Comparison of ENCODE assay signal across 8 cellular contexts in the genomic region with DNA sequence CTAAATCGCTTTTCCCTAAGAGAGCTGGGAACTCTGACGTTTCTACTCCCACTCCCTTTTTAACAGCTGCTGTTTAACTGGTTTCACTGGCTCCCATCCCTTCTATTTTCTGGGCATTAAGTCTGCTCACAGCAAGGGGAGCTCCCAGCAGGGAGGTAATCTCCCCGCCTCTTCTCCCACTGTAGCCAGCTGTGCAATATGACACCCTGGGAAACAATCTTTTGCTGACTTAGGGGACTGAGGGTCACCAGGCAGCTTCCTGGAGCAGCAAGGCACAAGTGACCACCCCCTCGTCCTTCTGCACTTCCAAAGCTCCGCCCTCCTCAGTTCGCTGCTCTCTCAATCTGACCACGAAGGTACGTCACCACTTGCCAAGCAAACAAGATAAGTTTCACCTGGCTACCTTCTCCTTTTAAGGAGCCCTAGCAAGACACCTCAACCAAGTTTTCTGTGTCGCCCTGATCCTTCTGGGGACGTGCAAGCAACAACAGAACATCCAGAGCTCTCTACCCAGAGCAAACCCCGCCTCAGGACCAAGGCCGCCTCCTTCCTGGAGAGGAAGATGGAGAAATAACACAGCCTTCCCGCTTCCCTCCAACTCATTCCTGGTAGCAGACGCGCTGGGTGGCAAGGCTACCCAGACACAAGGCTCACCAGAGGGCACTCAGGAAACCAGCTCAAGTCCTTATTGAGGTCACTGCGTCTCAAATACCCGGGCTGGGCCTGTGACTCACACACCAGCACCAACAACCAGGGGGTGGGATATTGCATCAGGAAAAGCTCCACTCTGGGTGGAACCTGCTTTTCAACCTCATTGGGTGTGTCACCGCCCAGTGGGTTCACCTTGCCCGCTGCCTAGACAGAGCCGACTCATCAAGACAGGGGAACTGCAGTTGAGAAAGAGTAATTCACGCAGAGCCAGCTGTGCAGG.
A peak's percentile ranks its signal among the peaks of the same experiment; 100 is the strongest.
DNase-seq lines count a peak whose midpoint lies in the region; ATAC-seq and TF ChIP-seq lines count a peak whose summit lies in the region.

No MANE protein-coding gene starts in this region.

- no peaks in the 10 kb centered on the region for H3K9me3 Mint-ChIP-seq in activated T-cell treated with anti-CD3 and anti-CD28 coated beads, Interleukin-2, amount 50 U/mL, for 24 hours
- H3K9me3 Mint-ChIP-seq in nephron, result no peaks in the 10 kb centered on the region

- ATAC-seq in HG03097 (IDR thresholded peaks at IDR 0.05; ENCODE audit: low FRiP score, unreplicated experiment) (peak; percentile 39), HG03135 (IDR thresholded peaks at IDR 0.05; ENCODE audit: unreplicated experiment) (no peak)

- TF ChIP-seq CTCF in nephron (IDR thresholded peaks at IDR 0.05; ENCODE audit: unreplicated experiment in 3 of 3), result no peak

- peaks cover 63% of the 10 kb centered on the region for H3K36me3 Mint-ChIP-seq in activated T-cell treated with anti-CD3 and anti-CD28 coated beads, Interleukin-2, amount 50 U/mL, for 24 hours (ENCODE audit: low read depth)
- no peaks in the 10 kb centered on the region for H3K36me3 Mint-ChIP-seq in nephron (ENCODE audit: low read depth)

- peaks cover 95% of the 10 kb centered on the region for H3K4me1 Mint-ChIP-seq in activated T-cell treated with anti-CD3 and anti-CD28 coated beads, Interleukin-2, amount 50 U/mL, for 24 hours (ENCODE audit: low read depth)
- peaks cover 82% of the 10 kb centered on the region for H3K4me1 Mint-ChIP-seq in nephron

- peak; percentile 47 for DNase-seq in DMS53 treated with DMSO at 0.1 percent for 48 hours (lab: John Stamatoyannopoulos, UW; ENCODE audit: unreplicated experiment)
- peak; percentile 80 for DNase-seq in NOMO-1 treated with dmso at 0.1 percent for 144 hours (lab: John Stamatoyannopoulos, UW; ENCODE audit: unreplicated experiment)
- DNase-seq in activated T-cell treated with anti-CD3 and anti-CD28 coated beads, Interleukin-2, amount 50 U/mL, for 24 hours, result peak; percentile 67
- DNase-seq in fibroblast of gingiva (ENCODE audit: low read depth), result peak; percentile 91
- DNase-seq in stromal cell of bone marrow (ENCODE audit: low read depth), result peak; percentile 91

- H3K27me3 Mint-ChIP-seq in activated T-cell treated with anti-CD3 and anti-CD28 coated beads, Interleukin-2, amount 50 U/mL, for 24 hours, result no peaks in the 10 kb centered on the region
- H3K27me3 Mint-ChIP-seq in nephron (ENCODE audit: low read depth), result no peaks in the 10 kb centered on the region

- peak overlapping the region; percentile 50 for H3K4me3 Mint-ChIP-seq in activated T-cell treated with anti-CD3 and anti-CD28 coated beads, Interleukin-2, amount 50 U/mL, for 24 hours
- peak overlapping the region; percentile 38 to 64 (median 50) for H3K4me3 Mint-ChIP-seq in nephron

- H3K27ac Mint-ChIP-seq in activated T-cell treated with anti-CD3 and anti-CD28 coated beads, Interleukin-2, amount 50 U/mL, for 24 hours, result peak overlapping the region; percentile 88
- peak overlapping the region; percentile 61 to 92 (median 79) for H3K27ac Mint-ChIP-seq in nephron
